8 cellular contexts compared by ENCODE assay signal in genomic region chr1:28144203-28145135, GRCh38. TPM values are rescaled to one million over a fixed set of nuclear protein-coding genes. Genes with fewer than 3 reads are reported as not detected.
DNase-seq lines count a peak whose midpoint lies in the region; ATAC-seq and TF ChIP-seq lines count a peak whose summit lies in the region.

No MANE protein-coding gene starts in this region.

- no peaks in the 10 kb centered on the region for H3K36me3 Mint-ChIP-seq in CD4-positive, CD25-positive, alpha-beta regulatory T cell
- no peaks in the 10 kb centered on the region for H3K36me3 Mint-ChIP-seq in activated T-helper 17 cell treated with anti-CD3 and anti-CD28 coated beads, Interleukin-2, amount 50 U/mL, for 72 hours (ENCODE audit: low read depth)
- H3K36me3 Mint-ChIP-seq in stimulated activated memory B cell treated with anti-CD40 and anti-IgM and Interleukin-4, amounts not matched to agents 10 μg/mL and 1 μg/mL and 100 μg/mL, for 72 hours = no peaks in the 10 kb centered on the region

- no peaks in the 10 kb centered on the region for H3K36me3 ChIP-seq in CD4-positive, CD25-positive, alpha-beta regulatory T cell (ENCODE audit: control insufficient read depth, insufficient read depth, low read length)
- H3K36me3 ChIP-seq in heart right ventricle = peaks cover 0 to 14% (median 0%) of the 10 kb centered on the region in 9 donors

- no peaks in the 10 kb centered on the region for H3K27me3 ChIP-seq in CD4-positive, CD25-positive, alpha-beta regulatory T cell (ENCODE audit: control insufficient read depth, insufficient read depth, low read length)
- H3K27me3 ChIP-seq in heart right ventricle = no peaks in the 10 kb centered on the region

- peak; percentile 20 to 48 for ATAC-seq in CD4-positive, CD25-positive, alpha-beta regulatory T cell (ENCODE audit: low read depth in 2 of 2)
- ATAC-seq in GM19351 (IDR thresholded peaks at IDR 0.05; ENCODE audit: unreplicated experiment) (peak; percentile 73), HG03280 (IDR thresholded peaks at IDR 0.05; ENCODE audit: unreplicated experiment) (peak; percentile 51), heart right ventricle (no peak)
- ATAC-seq in activated T-helper 17 cell treated with anti-CD3 and anti-CD28 coated beads, Interleukin-2, amount 50 U/mL, for 72 hours (replicated peaks) = peak; percentile 100
- peak; percentile 95 for ATAC-seq in stimulated activated memory B cell treated with anti-CD40 and anti-IgM and Interleukin-4, amounts not matched to agents 10 μg/mL and 1 μg/mL and 100 μg/mL, for 72 hours

- no peak overlapping the region for H3K27ac Mint-ChIP-seq in CD4-positive, CD25-positive, alpha-beta regulatory T cell
- peak overlapping the region; percentile 56 for H3K27ac Mint-ChIP-seq in activated T-helper 17 cell treated with anti-CD3 and anti-CD28 coated beads, Interleukin-2, amount 50 U/mL, for 72 hours
- peak overlapping the region; percentile 47 for H3K27ac Mint-ChIP-seq in stimulated activated memory B cell treated with anti-CD40 and anti-IgM and Interleukin-4, amounts not matched to agents 10 μg/mL and 1 μg/mL and 100 μg/mL, for 72 hours

- intact Hi-C loops in heart right ventricle (cut with DNase I) = no loop called here

- no peak overlapping the region for H3K4me3 Mint-ChIP-seq in CD4-positive, CD25-positive, alpha-beta regulatory T cell
- H3K4me3 Mint-ChIP-seq in activated T-helper 17 cell treated with anti-CD3 and anti-CD28 coated beads, Interleukin-2, amount 50 U/mL, for 72 hours = peak overlapping the region; percentile 32
- H3K4me3 Mint-ChIP-seq in stimulated activated memory B cell treated with anti-CD40 and anti-IgM and Interleukin-4, amounts not matched to agents 10 μg/mL and 1 μg/mL and 100 μg/mL, for 72 hours = peak overlapping the region; percentile 21

- 71 to 73% methylated on average over 5 of the region's 5 CpGs for WGBS in heart right ventricle, 2 donors

- no peak overlapping the region for H3K4me3 ChIP-seq in CD4-positive, CD25-positive, alpha-beta regulatory T cell (ENCODE audit: low read depth, low read length)
- H3K4me3 ChIP-seq in heart right ventricle = no peak overlapping the region

- H3K4me1 ChIP-seq in CD4-positive, CD25-positive, alpha-beta regulatory T cell (ENCODE audit: control insufficient read depth, insufficient read depth, low read length, poor library complexity, severe bottlenecking) = no peaks in the 10 kb centered on the region
- H3K4me1 ChIP-seq in heart right ventricle = peaks cover 0 to 31% (median 0%) of the 10 kb centered on the region in 9 donors

- no peaks in the 10 kb centered on the region for H3K9me3 ChIP-seq in CD4-positive, CD25-positive, alpha-beta regulatory T cell (ENCODE audit: control insufficient read depth in 2 of 2, low read length in 2 of 2)
- no peaks in the 10 kb centered on the region for H3K9me3 ChIP-seq in heart right ventricle

- peak in 1 of 3 donors; percentile 46 for DNase-seq in CD4-positive, CD25-positive, alpha-beta regulatory T cell
- DNase-seq in heart right ventricle (no peak), dermis blood vessel endothelial cell (no peak), NCI-H2081 treated with DMSO at 0.1 percent for 48 hours (lab: John Stamatoyannopoulos, UW) (no peak)

- peaks cover 0 to 3% (median 0%) of the 10 kb centered on the region in 4 donors for H3K4me1 Mint-ChIP-seq in CD4-positive, CD25-positive, alpha-beta regulatory T cell
- peaks cover 16% of the 10 kb centered on the region for H3K4me1 Mint-ChIP-seq in activated T-helper 17 cell treated with anti-CD3 and anti-CD28 coated beads, Interleukin-2, amount 50 U/mL, for 72 hours
- peaks cover 44% of the 10 kb centered on the region for H3K4me1 Mint-ChIP-seq in stimulated activated memory B cell treated with anti-CD40 and anti-IgM and Interleukin-4, amounts not matched to agents 10 μg/mL and 1 μg/mL and 100 μg/mL, for 72 hours

- no peaks in the 10 kb centered on the region for H3K9me3 Mint-ChIP-seq in CD4-positive, CD25-positive, alpha-beta regulatory T cell
- H3K9me3 Mint-ChIP-seq in activated T-helper 17 cell treated with anti-CD3 and anti-CD28 coated beads, Interleukin-2, amount 50 U/mL, for 72 hours = no peaks in the 10 kb centered on the region
- no peaks in the 10 kb centered on the region for H3K9me3 Mint-ChIP-seq in stimulated activated memory B cell treated with anti-CD40 and anti-IgM and Interleukin-4, amounts not matched to agents 10 μg/mL and 1 μg/mL and 100 μg/mL, for 72 hours

- no peak overlapping the region for H3K27ac ChIP-seq in CD4-positive, CD25-positive, alpha-beta regulatory T cell (ENCODE audit: insufficient read depth, low read length, poor library complexity, severe bottlenecking)
- H3K27ac ChIP-seq in heart right ventricle = peak overlapping the region in 1 of 10 donors; percentile 14

- TF ChIP-seq CTCF in heart right ventricle (IDR thresholded peaks at IDR 0.05) = no peak

- H3K27me3 Mint-ChIP-seq in CD4-positive, CD25-positive, alpha-beta regulatory T cell = peaks cover 15% of the 10 kb centered on the region
- peaks cover 1% of the 10 kb centered on the region for H3K27me3 Mint-ChIP-seq in activated T-helper 17 cell treated with anti-CD3 and anti-CD28 coated beads, Interleukin-2, amount 50 U/mL, for 72 hours
- H3K27me3 Mint-ChIP-seq in stimulated activated memory B cell treated with anti-CD40 and anti-IgM and Interleukin-4, amounts not matched to agents 10 μg/mL and 1 μg/mL and 100 μg/mL, for 72 hours = peaks cover 4% of the 10 kb centered on the region

RNA-seq across cellular contexts. Expression of gene PTAFR, which starts 32.0 kb away (rescaled TPM):
- 0.54 TPM for total RNA-seq in CD4-positive, CD25-positive, alpha-beta regulatory T cell
- under 1 TPM; 0.15 to 0.84 (median 0.40) TPM for polyA plus RNA-seq in CD4-positive, CD25-positive, alpha-beta regulatory T cell
- total RNA-seq in activated T-helper 17 cell treated with anti-CD3 and anti-CD28 coated beads, Interleukin-2, amount 50 U/mL, for 72 hours = under 1 TPM; 0.29 to 0.32 TPM
- total RNA-seq in heart right ventricle (10 to 100 TPM in 1 of 10 donors, 1 to 10 TPM in 5, under 1 TPM in 4; 0.76 to 13.4 (median 1.4) TPM), dermis blood vessel endothelial cell (0.05 and 0.17 TPM in 2 replicates)
- 1 to 10 TPM in 1 of 2 donors, under 1 TPM in 1; 0.73 to 1.6 TPM for polyA plus RNA-seq in heart right ventricle

RNA-seq across cellular contexts. Expression of gene EYA3, which starts 56.1 kb away (rescaled TPM):
- 18.5 TPM for total RNA-seq in CD4-positive, CD25-positive, alpha-beta regulatory T cell
- polyA plus RNA-seq in CD4-positive, CD25-positive, alpha-beta regulatory T cell = 1 to 10 TPM; 3.0 to 5.6 (median 3.7) TPM
- total RNA-seq in activated T-helper 17 cell treated with anti-CD3 and anti-CD28 coated beads, Interleukin-2, amount 50 U/mL, for 72 hours = 10 to 100 TPM; 33.7 to 40.8 TPM
- 10 to 100 TPM; 15.2 to 22.1 (median 17.7) TPM for total RNA-seq in heart right ventricle
- 1 to 10 TPM; 3.6 to 9.3 TPM for polyA plus RNA-seq in heart right ventricle
- total RNA-seq in dermis blood vessel endothelial cell = 14.0 and 18.8 TPM in 2 replicates

Comparison
In these comparisons a context has a peak if more than half of its experiments do, and no peak if none do; other contexts are left out.
1. ATAC-seq: peak in CD4-positive, CD25-positive, alpha-beta regulatory T cell (2 of 2), GM19351 (single experiment), HG03280 (single experiment), activated T-helper 17 cell treated with anti-CD3 and anti-CD28 coated beads, Interleukin-2, amount 50 U/mL, for 72 hours (single experiment) and stimulated activated memory B cell treated with anti-CD40 and anti-IgM and Interleukin-4, amounts not matched to agents 10 μg/mL and 1 μg/mL and 100 μg/mL, for 72 hours (single experiment); none in heart right ventricle (0 of 8).
2. H3K27ac Mint-ChIP-seq: peak in activated T-helper 17 cell treated with anti-CD3 and anti-CD28 coated beads, Interleukin-2, amount 50 U/mL, for 72 hours (single experiment) and stimulated activated memory B cell treated with anti-CD40 and anti-IgM and Interleukin-4, amounts not matched to agents 10 μg/mL and 1 μg/mL and 100 μg/mL, for 72 hours (single experiment); none in CD4-positive, CD25-positive, alpha-beta regulatory T cell (0 of 3).
3. H3K4me3 Mint-ChIP-seq: peak in activated T-helper 17 cell treated with anti-CD3 and anti-CD28 coated beads, Interleukin-2, amount 50 U/mL, for 72 hours (single experiment) and stimulated activated memory B cell treated with anti-CD40 and anti-IgM and Interleukin-4, amounts not matched to agents 10 μg/mL and 1 μg/mL and 100 μg/mL, for 72 hours (single experiment); none in CD4-positive, CD25-positive, alpha-beta regulatory T cell (0 of 4).